In the genomic region with DNA sequence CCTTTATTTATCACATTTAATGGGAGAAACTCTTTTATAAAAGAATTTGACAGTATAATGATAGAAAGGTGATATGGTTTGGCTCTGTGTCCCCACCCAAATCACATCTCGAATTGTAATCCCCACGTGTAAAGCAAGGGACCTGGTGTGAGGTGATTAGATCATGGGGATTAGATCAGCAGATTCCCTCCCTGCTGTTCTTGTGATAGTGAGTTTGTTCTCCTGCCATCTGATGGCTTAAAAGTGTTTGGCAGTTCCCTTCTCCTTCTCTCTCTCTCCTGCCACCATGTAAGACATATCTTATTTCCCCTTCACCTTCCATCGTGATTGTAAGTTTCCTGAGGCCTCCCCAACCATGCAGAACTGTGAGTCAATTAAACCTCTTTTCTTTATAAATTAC, we compare ENCODE assay signal across 1 cellular context.
TF ChIP-seq lines count a peak whose summit lies in the region.

No MANE protein-coding gene starts in this region.

TF ChIP-seq in WTC11, 78 proteins besides CTCF, POLR2A, EP300 and RAD21 (continued from another document):
- TF ChIP-seq, protein P1, sequence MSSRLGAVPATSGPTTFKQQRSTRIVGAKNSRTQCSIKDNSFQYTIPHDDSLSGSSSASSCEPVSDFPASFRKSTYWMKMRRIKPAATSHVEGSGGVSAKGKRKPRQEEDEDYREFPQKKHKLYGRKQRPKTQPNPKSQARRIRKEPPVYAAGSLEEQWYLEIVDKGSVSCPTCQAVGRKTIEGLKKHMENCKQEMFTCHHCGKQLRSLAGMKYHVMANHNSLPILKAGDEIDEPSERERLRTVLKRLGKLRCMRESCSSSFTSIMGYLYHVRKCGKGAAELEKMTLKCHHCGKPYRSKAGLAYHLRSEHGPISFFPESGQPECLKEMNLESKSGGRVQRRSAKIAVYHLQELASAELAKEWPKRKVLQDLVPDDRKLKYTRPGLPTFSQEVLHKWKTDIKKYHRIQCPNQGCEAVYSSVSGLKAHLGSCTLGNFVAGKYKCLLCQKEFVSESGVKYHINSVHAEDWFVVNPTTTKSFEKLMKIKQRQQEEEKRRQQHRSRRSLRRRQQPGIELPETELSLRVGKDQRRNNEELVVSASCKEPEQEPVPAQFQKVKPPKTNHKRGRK (CRISPR knock-in tag; IDR thresholded peaks at IDR 0.05; ENCODE audit: borderline replicate concordance) = no peak
- TF ChIP-seq NFYB (CRISPR knock-in tag; conservative IDR thresholded peaks at IDR 0.05; ENCODE audit: low read depth) = no peak
